Comparison of ENCODE assay signal across 20 cellular contexts in the genomic region with DNA sequence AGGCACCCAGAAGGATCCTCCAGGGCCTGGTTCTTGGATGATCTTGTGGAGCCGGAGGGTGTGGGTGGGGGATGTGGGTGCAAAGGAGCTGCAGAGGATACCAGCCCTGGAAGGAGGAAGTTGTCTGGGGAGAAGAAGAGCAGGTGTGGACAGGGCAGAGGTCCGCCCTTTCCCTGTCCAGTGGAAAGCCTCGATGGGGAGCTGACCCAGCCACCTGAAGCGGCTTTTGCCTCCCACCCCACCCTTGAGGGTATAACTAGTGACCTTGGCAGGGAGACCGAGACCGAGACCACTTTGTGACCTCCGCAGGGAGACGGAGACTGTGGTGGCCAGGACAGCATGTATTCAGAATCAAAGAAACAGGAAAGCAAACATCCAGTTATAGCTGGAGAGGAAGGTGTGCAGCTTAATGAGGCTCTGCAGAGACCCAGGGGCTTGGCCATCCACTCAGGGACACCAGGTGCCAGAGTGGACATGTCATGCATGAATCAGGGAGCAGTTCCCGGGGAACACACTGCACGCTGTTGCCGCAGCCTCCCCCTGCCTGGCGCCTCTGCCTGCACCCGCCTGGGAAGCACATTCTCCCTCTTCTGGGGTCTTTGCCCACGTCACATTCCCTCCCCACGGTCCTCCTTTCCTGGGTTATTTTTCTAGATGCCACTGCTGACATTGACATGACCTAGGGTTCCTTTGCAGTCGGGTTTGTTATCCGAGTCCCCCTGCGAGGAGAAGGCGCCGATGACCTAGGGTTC.
"Had no signal": no experiment of that assay in that cellular context is flagged by ENCODE, and none has a peak within 500 bp of the region (broad histone marks: within the 10 kb centered on the region; RNA-seq: fewer than 3 reads in every experiment).

No MANE protein-coding gene starts in this region.

- H3K4me1 Mint-ChIP-seq: activated naive CD8-positive, alpha-beta T cell treated with anti-CD3 and anti-CD28 coated beads, Interleukin-2, amount 10 ng/mL, durations not matched to agents 7 days and 5 days; central memory CD8-positive, alpha-beta T cell had no signal

- H3K27me3 ChIP-seq: brain microvascular endothelial cell, right lobe of liver, transverse colon had no signal

- H3K4me3 Mint-ChIP-seq: activated naive CD8-positive, alpha-beta T cell treated with anti-CD3 and anti-CD28 coated beads, Interleukin-2, amount 10 ng/mL, durations not matched to agents 7 days and 5 days; activated T-helper 1 cell treated with anti-CD3 and anti-CD28 coated beads, Interleukin-12 subunit alpha, Interleukin-12 subunit beta, Interleukin-2, Interleukin-4 antibody, amounts not matched to agents 30 ng/mL and 10 ng/mL and 1 ng/mL, durations not matched to agents 14 hours and 24 hours and 36 hours; central memory CD8-positive, alpha-beta T cell; natural killer cell treated with Interleukin-12 subunit alpha and Interleukin-12 subunit beta and Interleukin-15 and Interleukin-18, amount 100 ng/mL, for 72 hours had no signal

- ATAC-seq: activated CD4-positive, CD25-positive, alpha-beta regulatory T cell treated with anti-CD3 and anti-CD28 coated beads, Interleukin-2, amount 50 U/mL, for 24 hours; psoas muscle; right lobe of liver; stimulated activated naive CD8-positive, alpha-beta T cell treated with anti-CD3 and anti-CD28 coated beads, Interleukin-15, Interleukin-2, amounts not matched to agents 100 U/mL and 50 U/mL, for 24 hours had no signal

- H3K27ac Mint-ChIP-seq: activated naive CD8-positive, alpha-beta T cell treated with anti-CD3 and anti-CD28 coated beads, Interleukin-2, amount 10 ng/mL, durations not matched to agents 7 days and 5 days; activated T-helper 1 cell treated with anti-CD3 and anti-CD28 coated beads, Interleukin-12 subunit alpha, Interleukin-12 subunit beta, Interleukin-2, Interleukin-4 antibody, amounts not matched to agents 30 ng/mL and 10 ng/mL and 1 ng/mL, durations not matched to agents 14 hours and 24 hours and 36 hours; natural killer cell treated with Interleukin-12 subunit alpha and Interleukin-12 subunit beta and Interleukin-15 and Interleukin-18, amount 100 ng/mL, for 72 hours had no signal

- H3K27ac ChIP-seq: brain microvascular endothelial cell, psoas muscle, right lobe of liver, transverse colon had no signal

- DNase-seq: activated CD4-positive, alpha-beta T cell treated with anti-CD3 and anti-CD28 coated beads, Interleukin-2, amount 50 U/mL, for 1 hour; activated CD8-positive, alpha-beta memory T cell treated with anti-CD3 and anti-CD28 coated beads for 24 hours; activated naive CD8-positive, alpha-beta T cell treated with anti-CD3 and anti-CD28 coated beads, Interleukin-2, amount 10 ng/mL, durations not matched to agents 7 days and 5 days; brain microvascular endothelial cell; cortex of kidney; effector CD8-positive, alpha-beta T cell; foreskin melanocyte; kidney glomerular epithelial cell; mesendoderm; occipital lobe; stimulated activated naive CD8-positive, alpha-beta T cell treated with anti-CD3 and anti-CD28 coated beads, Interleukin-15, Interleukin-2, amounts not matched to agents 100 U/mL and 50 U/mL, for 24 hours; T1000; transverse colon had no signal

- H3K4me1 ChIP-seq: psoas muscle, right lobe of liver, transverse colon had no signal

- H3K9me3 ChIP-seq: psoas muscle, right lobe of liver, transverse colon had no signal

- H3K27me3 Mint-ChIP-seq: activated naive CD8-positive, alpha-beta T cell treated with anti-CD3 and anti-CD28 coated beads, Interleukin-2, amount 10 ng/mL, durations not matched to agents 7 days and 5 days; central memory CD8-positive, alpha-beta T cell; natural killer cell treated with Interleukin-12 subunit alpha and Interleukin-12 subunit beta and Interleukin-15 and Interleukin-18, amount 100 ng/mL, for 72 hours had no signal

- H3K4me2 ChIP-seq: smooth muscle cell had no signal

- H3K36me3 Mint-ChIP-seq: natural killer cell treated with Interleukin-12 subunit alpha and Interleukin-12 subunit beta and Interleukin-15 and Interleukin-18, amount 100 ng/mL, for 72 hours had no signal
